ENCODE assay signal across 26 cellular contexts in genomic region chr7:87575521-87575920, GRCh38. TPM values are rescaled to one million over a fixed set of nuclear protein-coding genes. Genes with fewer than 3 reads are reported as not detected.
DNase-seq lines count a peak whose midpoint lies in the region; ATAC-seq and TF ChIP-seq lines count a peak whose summit lies in the region.
"Had no signal": no experiment of that assay in that cellular context is flagged by ENCODE, and none has a peak within 500 bp of the region (broad histone marks: within the 10 kb centered on the region; RNA-seq: fewer than 3 reads in every experiment).

No MANE protein-coding gene starts in this region.

- no peak overlapping the region for H3K27ac ChIP-seq in PC-3 (ENCODE audit: low read length)
- H3K27ac ChIP-seq: cardiac muscle cell, prostate gland, skin epidermis, VCaP had no signal

- DNase-seq in activated T-cell treated with anti-CD3 and anti-CD28 coated beads, Interleukin-2, amount 50 U/mL, for 24 hours, result no peak
- DNase-seq in activated T-cell treated with anti-CD3 and anti-CD28 coated beads for 4 hours (no peak), PC-3 (peak; percentile 48), fibroblast of mammary gland (ENCODE audit: low read depth) (peak; percentile 38), DMS79 (lab: John Stamatoyannopoulos, UW) (no peak)
- no peak for DNase-seq in stimulated activated effector memory CD8-positive, alpha-beta T cell treated with anti-CD3 and anti-CD28 coated beads, Interleukin-12 subunit alpha, Interleukin-12 subunit beta, amount 100 ng/mL, for 72 hours (ENCODE audit: low spot score in 2 of 2)
- no peak for DNase-seq in activated CD4-positive, alpha-beta T cell treated with anti-CD3 and anti-CD28 coated beads, Interleukin-2, amount 50 U/mL, for 48 hours
- DNase-seq: 8988T; activated CD4-positive, alpha-beta T cell treated with anti-CD3 and anti-CD28 coated beads, Interleukin-2, amount 10 ng/mL, durations not matched to agents 24 days and 14 days; activated CD8-positive, alpha-beta memory T cell treated with anti-CD3 and anti-CD28 coated beads, Interleukin-2, amount 50 U/mL, for 4 hours; activated gamma-delta T cell; glutamatergic neuron; NCI-H1417; NCI-H510A; NK-92 treated with Interleukin-12 subunit alpha and Interleukin-12 subunit beta, amount 100 ng/mL, for 24 hours; RPMI8226; stimulated activated CD4-positive, alpha-beta T cell treated with anti-CD3 and anti-CD28 coated beads, Interleukin-2, amount 100 ng/mL, for 24 hours had no signal

- peaks cover 26% of the 10 kb centered on the region for H3K4me1 Mint-ChIP-seq in activated T-cell treated with anti-CD3 and anti-CD28 coated beads, Interleukin-2, amount 50 U/mL, for 24 hours (ENCODE audit: low read depth)
- H3K4me1 Mint-ChIP-seq in stimulated activated effector memory CD8-positive, alpha-beta T cell treated with anti-CD3 and anti-CD28 coated beads, Interleukin-12 subunit alpha, Interleukin-12 subunit beta, amount 100 ng/mL, for 72 hours, result peaks cover 37% of the 10 kb centered on the region
- H3K4me1 Mint-ChIP-seq: B cell; stimulated activated memory B cell treated with anti-CD40 and anti-IgM and Interleukin-4, amounts not matched to agents 10 μg/mL and 1 μg/mL and 100 μg/mL, for 72 hours had no signal

- H3K4me2 ChIP-seq in PC-3 (ENCODE audit: low read length), result no peak overlapping the region

- H3K9me3 ChIP-seq in PC-3 (ENCODE audit: low read length), result no peaks in the 10 kb centered on the region
- H3K9me3 ChIP-seq: prostate gland had no signal

- CTCF ChIA-PET in PC-3 (lab: Charles Lee), result interaction anchor here (0.6 to 0.7 kb wide), 2 partner anchors 104 to 465 kb away, joined by 3 to 7 read pairs; no protein-coding TSS in a partner anchor

- intact Hi-C loops in PC-3 (cut with micrococcal nuclease), result no loop called here

- BruUV-seq in PC-3 (replicated peaks; lab: Mats Ljungman, UMichigan), result no TSS peak

- no peak overlapping the region for H2AFZ ChIP-seq in PC-3 (ENCODE audit: low read length)

- H3F3A ChIP-seq in PC-3 (ENCODE audit: low read length, unreplicated experiment), result no peaks in the 10 kb centered on the region

- no peaks in the 10 kb centered on the region for H3K79me2 ChIP-seq in PC-3 (ENCODE audit: low read length)

- H3K36me3 ChIP-seq in PC-3 (ENCODE audit: low read depth, low read length), result no peaks in the 10 kb centered on the region
- H3K36me3 ChIP-seq: cardiac muscle cell, prostate gland had no signal

- no peak overlapping the region for H3K4me3 ChIP-seq in PC-3 (ENCODE audit: low read length)
- no peak overlapping the region for H3K4me3 ChIP-seq in fibroblast of mammary gland (ENCODE audit: control insufficient read depth, low read depth, low read length)
- H3K4me3 ChIP-seq: cardiac muscle cell, prostate gland, skin epidermis had no signal

- peaks cover 3% of the 10 kb centered on the region; the same call in 1 of the 2 replicates for H3K4me1 ChIP-seq in PC-3 (ENCODE audit: insufficient read depth, low read length)
- H3K4me1 ChIP-seq: prostate gland had no signal

- H3K9ac ChIP-seq in PC-3 (ENCODE audit: low read length), result no peak overlapping the region

- no peak for ATAC-seq in PC-3
- peak; percentile 48 for ATAC-seq in stimulated activated effector memory CD8-positive, alpha-beta T cell treated with anti-CD3 and anti-CD28 coated beads, Interleukin-12 subunit alpha, Interleukin-12 subunit beta, amount 100 ng/mL, for 72 hours
- no peak for ATAC-seq in HG02938 (IDR thresholded peaks at IDR 0.05; ENCODE audit: unreplicated experiment)
- ATAC-seq: stimulated activated memory B cell treated with anti-CD40 and anti-IgM and Interleukin-4, amounts not matched to agents 10 μg/mL and 1 μg/mL and 100 μg/mL, for 72 hours had no signal

- H3K9me3 Mint-ChIP-seq in activated T-cell treated with anti-CD3 and anti-CD28 coated beads, Interleukin-2, amount 50 U/mL, for 24 hours, result no peaks in the 10 kb centered on the region
- peaks cover 2% of the 10 kb centered on the region for H3K9me3 Mint-ChIP-seq in stimulated activated effector memory CD8-positive, alpha-beta T cell treated with anti-CD3 and anti-CD28 coated beads, Interleukin-12 subunit alpha, Interleukin-12 subunit beta, amount 100 ng/mL, for 72 hours
- H3K9me3 Mint-ChIP-seq: T-helper 1 cell treated with Interleukin-12 subunit alpha and Interleukin-12 subunit beta and Interleukin-4 antibody, amounts not matched to agents 30 μg/mL and 1 μg/mL, for 36 hours had no signal

- H3K4me3 Mint-ChIP-seq in activated T-cell treated with anti-CD3 and anti-CD28 coated beads, Interleukin-2, amount 50 U/mL, for 24 hours, result no peak overlapping the region
- H3K4me3 Mint-ChIP-seq in stimulated activated effector memory CD8-positive, alpha-beta T cell treated with anti-CD3 and anti-CD28 coated beads, Interleukin-12 subunit alpha, Interleukin-12 subunit beta, amount 100 ng/mL, for 72 hours, result peak overlapping the region; percentile 14
- H3K4me3 Mint-ChIP-seq: activated CD4-positive, alpha-beta T cell treated with anti-CD3 and anti-CD28 coated beads, Interleukin-2, amount 10 ng/mL, durations not matched to agents 24 days and 14 days; B cell; dendritic cell treated with granulocyte-macrophage colony-stimulating factor and Interleukin-4, amounts not matched to agents 40 ng/mL and 50 ng/mL, for 4 days; stimulated activated memory B cell treated with anti-CD40 and anti-IgM and Interleukin-4, amounts not matched to agents 10 μg/mL and 1 μg/mL and 100 μg/mL, for 72 hours; T-helper 1 cell treated with Interleukin-12 subunit alpha and Interleukin-12 subunit beta and Interleukin-4 antibody, amounts not matched to agents 30 μg/mL and 1 μg/mL, for 36 hours had no signal

- TF ChIP-seq CTCF in PC-3 (conservative IDR thresholded peaks at IDR 0.05; ENCODE audit: low read depth, low read length) (no peak), fibroblast of mammary gland (conservative IDR thresholded peaks at IDR 0.05; ENCODE audit: control insufficient read depth, insufficient read depth, low read depth, low read length) (no peak)

- peak overlapping the region; percentile 34 for H3K27ac Mint-ChIP-seq in activated T-cell treated with anti-CD3 and anti-CD28 coated beads, Interleukin-2, amount 50 U/mL, for 24 hours
- peak overlapping the region; percentile 44 for H3K27ac Mint-ChIP-seq in stimulated activated effector memory CD8-positive, alpha-beta T cell treated with anti-CD3 and anti-CD28 coated beads, Interleukin-12 subunit alpha, Interleukin-12 subunit beta, amount 100 ng/mL, for 72 hours
- H3K27ac Mint-ChIP-seq: activated CD4-positive, alpha-beta T cell treated with anti-CD3 and anti-CD28 coated beads, Interleukin-2, amount 10 ng/mL, durations not matched to agents 24 days and 14 days; B cell; dendritic cell treated with granulocyte-macrophage colony-stimulating factor and Interleukin-4, amounts not matched to agents 40 ng/mL and 50 ng/mL, for 4 days; stimulated activated memory B cell treated with anti-CD40 and anti-IgM and Interleukin-4, amounts not matched to agents 10 μg/mL and 1 μg/mL and 100 μg/mL, for 72 hours; T-helper 1 cell treated with Interleukin-12 subunit alpha and Interleukin-12 subunit beta and Interleukin-4 antibody, amounts not matched to agents 30 μg/mL and 1 μg/mL, for 36 hours had no signal

- H4K20me1 ChIP-seq in PC-3 (ENCODE audit: low read length), result no peaks in the 10 kb centered on the region

- H3K27me3 ChIP-seq in PC-3 (ENCODE audit: low read length), result no peaks in the 10 kb centered on the region
- H3K27me3 ChIP-seq: cardiac muscle cell had no signal

- no peaks in the 10 kb centered on the region for H3K27me3 Mint-ChIP-seq in activated T-cell treated with anti-CD3 and anti-CD28 coated beads, Interleukin-2, amount 50 U/mL, for 24 hours
- H3K27me3 Mint-ChIP-seq: activated CD4-positive, alpha-beta T cell treated with anti-CD3 and anti-CD28 coated beads, Interleukin-2, amount 10 ng/mL, durations not matched to agents 24 days and 14 days; B cell; dendritic cell treated with granulocyte-macrophage colony-stimulating factor and Interleukin-4, amounts not matched to agents 40 ng/mL and 50 ng/mL, for 4 days; stimulated activated memory B cell treated with anti-CD40 and anti-IgM and Interleukin-4, amounts not matched to agents 10 μg/mL and 1 μg/mL and 100 μg/mL, for 72 hours had no signal

- peaks cover 11% of the 10 kb centered on the region for H3K36me3 Mint-ChIP-seq in activated T-cell treated with anti-CD3 and anti-CD28 coated beads, Interleukin-2, amount 50 U/mL, for 24 hours (ENCODE audit: low read depth)
- H3K36me3 Mint-ChIP-seq in stimulated activated effector memory CD8-positive, alpha-beta T cell treated with anti-CD3 and anti-CD28 coated beads, Interleukin-12 subunit alpha, Interleukin-12 subunit beta, amount 100 ng/mL, for 72 hours, result peaks cover 6% of the 10 kb centered on the region

- POLR2A ChIA-PET in PC-3 (lab: Charles Lee; ENCODE audit: unreplicated experiment), result no interaction called here

- no peaks in the 10 kb centered on the region for H3K9me2 ChIP-seq in PC-3 (replicated peaks; ENCODE audit: low read length)

RNA-seq across cellular contexts. Expression of gene ABCB1, which starts 25.2 kb away (rescaled TPM):
- total RNA-seq in PC-3 (2014; rRNA removed), result not detected in 2 replicates
- total RNA-seq: cardiac muscle cell had no signal

RNA-seq across cellular contexts. Expression of gene RUNDC3B, which starts 52.7 kb away (rescaled TPM):
- 0.12 and 1.1 TPM in 2 replicates for total RNA-seq in PC-3 (2014; rRNA removed)

Comparison
In these comparisons a context has a peak if more than half of its experiments do, and no peak if none do; other contexts are left out.
1. DNase-seq: peak in PC-3 (single experiment) and fibroblast of mammary gland (single experiment); none in activated T-cell treated with anti-CD3 and anti-CD28 coated beads, Interleukin-2, amount 50 U/mL, for 24 hours (single experiment), activated T-cell treated with anti-CD3 and anti-CD28 coated beads for 4 hours (single experiment), stimulated activated effector memory CD8-positive, alpha-beta T cell treated with anti-CD3 and anti-CD28 coated beads, Interleukin-12 subunit alpha, Interleukin-12 subunit beta, amount 100 ng/mL, for 72 hours (0 of 2), activated CD4-positive, alpha-beta T cell treated with anti-CD3 and anti-CD28 coated beads, Interleukin-2, amount 50 U/mL, for 48 hours (0 of 2) and DMS79 (single experiment).